1 cellular context compared by ENCODE assay signal in genomic region chr16:86334062-86334461, GRCh38.
TF ChIP-seq lines count a peak whose summit lies in the region.

No MANE protein-coding gene starts in this region.

TF ChIP-seq in WTC11, 78 proteins besides CTCF, POLR2A, EP300 and RAD21 (continued from another document):
- no peak for TF ChIP-seq ERG (CRISPR knock-in tag; IDR thresholded peaks at IDR 0.05)
- TF ChIP-seq ZNF138 (CRISPR knock-in tag; conservative IDR thresholded peaks at IDR 0.05) = no peak
- no peak for TF ChIP-seq CREM (CRISPR knock-in tag; IDR thresholded peaks at IDR 0.05)
- TF ChIP-seq FOXP1 (CRISPR knock-in tag; IDR thresholded peaks at IDR 0.05; ENCODE audit: borderline replicate concordance) = no peak
- no peak for TF ChIP-seq NR2C2 (CRISPR knock-in tag; IDR thresholded peaks at IDR 0.05)
- TF ChIP-seq FOXJ3 (CRISPR knock-in tag; IDR thresholded peaks at IDR 0.05; ENCODE audit: borderline replicate concordance) = no peak
- TF ChIP-seq ZNF121 (CRISPR knock-in tag; IDR thresholded peaks at IDR 0.05) = no peak
- TF ChIP-seq GABPB1 (CRISPR knock-in tag; IDR thresholded peaks at IDR 0.05) = no peak
- no peak for TF ChIP-seq HMGXB4 (CRISPR knock-in tag; IDR thresholded peaks at IDR 0.05)
- no peak for TF ChIP-seq KAT7 (CRISPR knock-in tag; IDR thresholded peaks at IDR 0.05; ENCODE audit: borderline replicate concordance)
- no peak for TF ChIP-seq ZSCAN18 (CRISPR knock-in tag; IDR thresholded peaks at IDR 0.05)
- TF ChIP-seq STAT6 (CRISPR knock-in tag; conservative IDR thresholded peaks at IDR 0.05; ENCODE audit: low read depth) = no peak
